In the genomic region with DNA sequence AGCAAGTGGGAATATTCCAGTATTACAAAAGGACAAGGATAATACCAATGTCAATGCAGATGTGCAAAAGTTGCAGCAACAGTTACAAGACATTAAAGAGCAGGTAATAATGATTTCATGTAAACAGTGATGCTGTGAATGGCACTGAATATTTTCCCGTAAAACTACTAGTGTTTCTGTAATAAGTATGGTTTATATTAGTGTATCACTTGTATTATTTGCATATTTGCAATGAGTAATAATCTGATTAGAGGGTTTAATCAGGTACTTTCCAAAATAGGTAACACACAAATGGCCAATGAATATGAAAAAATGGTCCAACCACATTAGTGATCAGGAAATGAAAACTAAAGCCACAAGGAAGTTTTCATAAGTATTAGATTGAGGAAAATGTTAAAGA, we compare ENCODE assay signal across 20 cellular contexts.
A peak's percentile ranks its signal among the peaks of the same experiment; 100 is the strongest.
DNase-seq lines count a peak whose midpoint lies in the region; ATAC-seq, FAIRE-seq and TF ChIP-seq lines count a peak whose summit lies in the region.
"Had no signal": no experiment of that assay in that cellular context is flagged by ENCODE, and none has a peak within 500 bp of the region (broad histone marks: within the 10 kb centered on the region; RNA-seq: fewer than 3 reads in every experiment).

No MANE protein-coding gene starts in this region.

- FAIRE-seq in GM12892 (lab: Jason Lieb, UNC) (peak; percentile 30), GM12878 (lab: Jason Lieb, UNC) (no peak)
- FAIRE-seq: GM12891, H54 had no signal

- no peaks in the 10 kb centered on the region for H4K20me1 ChIP-seq in GM12878 (ENCODE audit: control insufficient read depth, insufficient read depth)
- H4K20me1 ChIP-seq: BLaER1 had no signal

- no peak overlapping the region for H2AFZ ChIP-seq in GM12878 (ENCODE audit: control insufficient read depth, low read depth, low read length)

- no peaks in the 10 kb centered on the region for H3K79me2 ChIP-seq in GM12878 (ENCODE audit: control insufficient read depth, insufficient read depth, low read length)

- POLR2A ChIA-PET in GM12878 (lab: Charles Lee) (no interaction called here), WTC11 (lab: Charles Lee) (no interaction called here)

- H3K4me2 ChIP-seq in GM12878 (ENCODE audit: control insufficient read depth, insufficient read depth): 0 out of 2 replicates have a peak overlapping the region, but pooled peaks have one; percentile 14
- H3K4me2 ChIP-seq: BLaER1 had no signal

- BruUV-seq in GM12878 (replicated peaks; lab: Mats Ljungman, UMichigan): no TSS peak

- intact Hi-C loops in GM12878 (cut with micrococcal nuclease; ENCODE audit: unreplicated experiment): loop anchor here (10.0 kb wide), 3 partner anchors 174 to 664 kb away; a partner anchor contains a TSS

- WGBS in GM12878 (ENCODE audit: insufficient coverage, insufficient replicate concordance, low lambda C conversion rate, missing lambda C conversion rate): 43% methylated on average over 1 of the region's 1 CpG

- H3K27me3 Mint-ChIP-seq in WTC11 (ENCODE audit: low read depth): no peaks in the 10 kb centered on the region
- H3K27me3 Mint-ChIP-seq: B cell; CD4-positive, CD25-positive, alpha-beta regulatory T cell had no signal

- H3K27ac ChIP-seq in GM12878 (ENCODE audit: control insufficient read depth, insufficient read depth): no peak overlapping the region; the same call in 1 of the 2 replicates
- H3K27ac ChIP-seq: BLaER1, C4-2B had no signal

- no peak overlapping the region for H3K27ac Mint-ChIP-seq in WTC11
- H3K27ac Mint-ChIP-seq: B cell; CD4-positive, CD25-positive, alpha-beta regulatory T cell; CD8-positive, alpha-beta T cell; HFFc6 had no signal

- DNase-seq in GM12892 (ENCODE audit: insufficient read length): no peak
- DNase-seq in GM12878 (ENCODE audit: low read depth, low spot score): no peak
- no peak for DNase-seq in WTC11 (ENCODE audit: low spot score)
- no peak for DNase-seq in DMS79 treated with DMSO at 0.1 percent for 48 hours (lab: John Stamatoyannopoulos, UW)
- no peak for DNase-seq in COR-L47 (lab: John Stamatoyannopoulos, UW)
- DNase-seq: Calu3; CD4-positive, CD25-positive, alpha-beta regulatory T cell; CD8-positive, alpha-beta T cell; DMS153; EL; GDM1; GOT3; HFFc6 had no signal

- no peak overlapping the region for H3K4me3 Mint-ChIP-seq in WTC11
- H3K4me3 Mint-ChIP-seq: CD4-positive, CD25-positive, alpha-beta regulatory T cell; CD8-positive, alpha-beta T cell; HFFc6 had no signal

- no peaks in the 10 kb centered on the region for H3K4me1 Mint-ChIP-seq in WTC11

- ATAC-seq in GM18511 (IDR thresholded peaks at IDR 0.05; ENCODE audit: unreplicated experiment): peak; percentile 46
- peak; percentile 69 for ATAC-seq in GM12878
- no peak for ATAC-seq in WTC11
- ATAC-seq: CD8-positive, alpha-beta T cell had no signal

- TF ChIP-seq POLR2A in GM12892 (IDR thresholded peaks at IDR 0.05; ENCODE audit: low read depth, low read length) (no peak), GM12878 (IDR thresholded peaks at IDR 0.05; ENCODE audit: low read depth, low read length) (no peak)

- RAD21 ChIA-PET in GM12878 (lab: Charles Lee; ENCODE audit: unreplicated experiment): no interaction called here

- in situ Hi-C loops in GM12878 (cut with MboI): loop anchor here (25.0 kb wide), 1 partner anchor 746 kb away; a partner anchor contains a TSS

- no peak for TF ChIP-seq EP300 in GM12878 (IDR thresholded peaks at IDR 0.05; ENCODE audit: borderline replicate concordance in 1 of 2, control insufficient read depth in 1 of 2, low read depth in 2 of 2, low read length in 2 of 2)

- no peak overlapping the region for H3K9ac ChIP-seq in GM12878 (ENCODE audit: control insufficient read depth, insufficient read depth, low read length)
- H3K9ac ChIP-seq: BLaER1 had no signal

- no peaks in the 10 kb centered on the region for H3K27me3 ChIP-seq in GM12878 (replicated peaks in 1 of 2; ENCODE audit: control insufficient read depth in 2 of 2, insufficient read depth in 2 of 2, low read length in 1 of 2)
- H3K27me3 ChIP-seq: BLaER1 had no signal

- TF ChIP-seq CTCF in GM12878 (IDR thresholded peaks at IDR 0.05 in 2 of 3, conservative IDR thresholded peaks at IDR 0.05 in 1 of 3; ENCODE audit: control insufficient read depth in 2 of 3, extremely low read depth in 1 of 3, insufficient read depth in 1 of 3, low read depth in 3 of 3, low read length in 3 of 3): no peak
- TF ChIP-seq CTCF in WTC11 (IDR thresholded peaks at IDR 0.05): no peak

- no peak for TF ChIP-seq RAD21 in GM12878 (IDR thresholded peaks at IDR 0.05; ENCODE audit: insufficient read depth, low read depth, low read length)

- CTCF ChIA-PET in GM12878 (lab: Yijun Ruan, JAX) (no interaction called here), WTC11 (lab: Charles Lee) (no interaction called here)

- no peaks in the 10 kb centered on the region for H3K9me3 Mint-ChIP-seq in WTC11
- H3K9me3 Mint-ChIP-seq: CD4-positive, CD25-positive, alpha-beta regulatory T cell; CD8-positive, alpha-beta T cell; HFFc6 had no signal

- no peaks in the 10 kb centered on the region for H3K9me3 ChIP-seq in GM12878 (replicated peaks; ENCODE audit: control insufficient read depth, insufficient read depth, low read length)
- H3K9me3 ChIP-seq: HAP-1 had no signal

- peaks cover 18% of the 10 kb centered on the region for H3K4me1 ChIP-seq in GM12878 (ENCODE audit: control insufficient read depth, insufficient read depth, low read length)
- H3K4me1 ChIP-seq: HAP-1 had no signal

- H3K4me3 ChIP-seq in GM12878: no peak overlapping the region
- H3K4me3 ChIP-seq: BLaER1, HAP-1 had no signal

- SMC1A ChIA-PET in GM12878 (lab: Charles Lee; ENCODE audit: uncharacterized antibody, unreplicated experiment): interaction anchor here (1.0 kb wide), 1 partner anchor 664 kb away, joined by 3 read pairs; no protein-coding TSS in a partner anchor

- peaks cover 55% of the 10 kb centered on the region for H3K36me3 Mint-ChIP-seq in WTC11

- H3K36me3 ChIP-seq in GM12878 (ENCODE audit: control insufficient read depth in 2 of 2, insufficient read depth in 2 of 2, low read length in 1 of 2): peaks cover 3 to 14% of the 10 kb centered on the region in 2 experiments; a peak in 3 of 4 replicates

TF ChIP-seq in GM12878, 131 proteins besides CTCF, POLR2A, EP300 and RAD21:
- TF ChIP-seq ASH2L (IDR thresholded peaks at IDR 0.05; ENCODE audit: borderline replicate concordance, low read depth): no peak
- TF ChIP-seq NBN (IDR thresholded peaks at IDR 0.05): no peak
- TF ChIP-seq CBFB (IDR thresholded peaks at IDR 0.05; ENCODE audit: low read depth): no peak
- no peak for TF ChIP-seq GATAD2B (conservative IDR thresholded peaks at IDR 0.05; ENCODE audit: low read depth)
- TF ChIP-seq RUNX3 (IDR thresholded peaks at IDR 0.05; ENCODE audit: low read length): peak; percentile 54
- TF ChIP-seq NFXL1 (IDR thresholded peaks at IDR 0.05; ENCODE audit: borderline replicate concordance): no peak
TF ChIP-seq in GM12878: peak in this region for 1.

TF ChIP-seq in WTC11, 78 proteins besides CTCF, POLR2A, EP300 and RAD21:
- no peak for TF ChIP-seq ELF4 (CRISPR knock-in tag; IDR thresholded peaks at IDR 0.05; ENCODE audit: low read depth)
- no peak for TF ChIP-seq RELA (CRISPR knock-in tag; IDR thresholded peaks at IDR 0.05; ENCODE audit: borderline replicate concordance)
